1 cellular context compared by ENCODE assay signal in genomic region chr6:20400476-20401402, GRCh38.
TF ChIP-seq lines count a peak whose summit lies in the region.

No MANE protein-coding gene starts in this region.

TF ChIP-seq in HEK293, 187 proteins besides CTCF, POLR2A, EP300 and RAD21 (continued from another document and continues in another):
- TF ChIP-seq KLF17 (tag by site-specific recombination; IDR thresholded peaks at IDR 0.05), result peak; percentile 45; the same call in 1 of the 2 replicates
- TF ChIP-seq ZNF23 (tag by site-specific recombination; IDR thresholded peaks at IDR 0.05; ENCODE audit: borderline replicate concordance), result no peak
- TF ChIP-seq ZBTB48 (tag by site-specific recombination; IDR thresholded peaks at IDR 0.05), result peak; percentile 77
- 0 out of 2 replicates have a peak, but pooled peaks have one; percentile 29 for TF ChIP-seq ZSCAN30 (tag by site-specific recombination; IDR thresholded peaks at IDR 0.05)
- no peak for TF ChIP-seq ZNF555 (tag by site-specific recombination; conservative IDR thresholded peaks at IDR 0.05)
- TF ChIP-seq ZNF510 (tag by site-specific recombination; IDR thresholded peaks at IDR 0.05; ENCODE audit: insufficient replicate concordance), result no peak
- TF ChIP-seq ZNF280D (tag by site-specific recombination; IDR thresholded peaks at IDR 0.05), result no peak
- TF ChIP-seq KLF10 (tag by site-specific recombination; IDR thresholded peaks at IDR 0.05), result no peak; the same call in 1 of the 2 replicates
- TF ChIP-seq WT1 (tag by site-specific recombination; IDR thresholded peaks at IDR 0.05), result peak; percentile 49
- no peak for TF ChIP-seq YY2 (tag by site-specific recombination; IDR thresholded peaks at IDR 0.05)
- TF ChIP-seq ZNF777 (tag by site-specific recombination; IDR thresholded peaks at IDR 0.05; ENCODE audit: borderline replicate concordance), result no peak
- TF ChIP-seq ZFP37 (tag by site-specific recombination; IDR thresholded peaks at IDR 0.05), result 0 out of 2 replicates have a peak, but pooled peaks have one; percentile 58
- TF ChIP-seq PBX3 (CRISPR knock-in tag; IDR thresholded peaks at IDR 0.05), result no peak
- peak; percentile 93 for TF ChIP-seq PRDM10 (tag by site-specific recombination; IDR thresholded peaks at IDR 0.05)
- TF ChIP-seq ZNF114 (tag by site-specific recombination; IDR thresholded peaks at IDR 0.05), result no peak
- peak; percentile 88 for TF ChIP-seq ZBTB17 (tag by site-specific recombination; IDR thresholded peaks at IDR 0.05)
- no peak for TF ChIP-seq TCF7L2 (IDR thresholded peaks at IDR 0.05; ENCODE audit: borderline replicate concordance, low read depth, low read length)
- peak; percentile 76 for TF ChIP-seq ZNF24 (tag by site-specific recombination; IDR thresholded peaks at IDR 0.05)
- TF ChIP-seq MZF1 (tag by site-specific recombination; IDR thresholded peaks at IDR 0.05; ENCODE audit: borderline replicate concordance), result no peak
- peak; percentile 83 for TF ChIP-seq EGR2 (tag by site-specific recombination; IDR thresholded peaks at IDR 0.05; ENCODE audit: low read depth)
- peak; percentile 76 for TF ChIP-seq IKZF3 (tag by site-specific recombination; IDR thresholded peaks at IDR 0.05)
- peak; percentile 73; the same call in 1 of the 2 replicates for TF ChIP-seq ZNF394 (tag by site-specific recombination; IDR thresholded peaks at IDR 0.05; ENCODE audit: borderline replicate concordance)
- no peak for TF ChIP-seq KLF7 (tag by site-specific recombination; IDR thresholded peaks at IDR 0.05; ENCODE audit: borderline replicate concordance)
- no peak for TF ChIP-seq PRDM2 (tag by site-specific recombination; IDR thresholded peaks at IDR 0.05; ENCODE audit: borderline replicate concordance)
- peak; percentile 44 for TF ChIP-seq ZXDB (tag by site-specific recombination; IDR thresholded peaks at IDR 0.05)
- no peak for TF ChIP-seq MYNN (tag by site-specific recombination; IDR thresholded peaks at IDR 0.05; ENCODE audit: borderline replicate concordance)
- no peak for TF ChIP-seq ZNF274 (IDR thresholded peaks at IDR 0.05; ENCODE audit: low read length)
- TF ChIP-seq ZNF274 (tag by site-specific recombination; IDR thresholded peaks at IDR 0.05; ENCODE audit: borderline replicate concordance), result no peak
- TF ChIP-seq ATF2 (tag by site-specific recombination; IDR thresholded peaks at IDR 0.05; ENCODE audit: low read depth), result peak; percentile 92
- TF ChIP-seq PRDM1 (tag by site-specific recombination; IDR thresholded peaks at IDR 0.05), result no peak
- TF ChIP-seq ZBTB7A (tag by site-specific recombination; IDR thresholded peaks at IDR 0.05; ENCODE audit: low read depth), result no peak
- TF ChIP-seq KLF8 (tag by site-specific recombination; IDR thresholded peaks at IDR 0.05), result no peak
- no peak for TF ChIP-seq ZSCAN23 (tag by site-specific recombination; IDR thresholded peaks at IDR 0.05)
- TF ChIP-seq ZFP41 (tag by site-specific recombination; IDR thresholded peaks at IDR 0.05; ENCODE audit: borderline replicate concordance), result no peak
- no peak for TF ChIP-seq ZNF10 (tag by site-specific recombination; IDR thresholded peaks at IDR 0.05)
- no peak for TF ChIP-seq ZNF140 (tag by site-specific recombination; IDR thresholded peaks at IDR 0.05)
- no peak for TF ChIP-seq ZNF530 (tag by site-specific recombination; IDR thresholded peaks at IDR 0.05; ENCODE audit: low read depth)
- TF ChIP-seq BCL11B (tag by site-specific recombination; IDR thresholded peaks at IDR 0.05; ENCODE audit: low read depth), result peak; percentile 16; the same call in 1 of the 2 replicates
- TF ChIP-seq ZNF76 (tag by site-specific recombination; IDR thresholded peaks at IDR 0.05; ENCODE audit: borderline replicate concordance, low read depth), result no peak
- no peak for TF ChIP-seq INSM2 (tag by site-specific recombination; IDR thresholded peaks at IDR 0.05)
- no peak for TF ChIP-seq ZNF211 (tag by site-specific recombination; IDR thresholded peaks at IDR 0.05; ENCODE audit: low read depth)
- TF ChIP-seq SCRT2 (tag by site-specific recombination; IDR thresholded peaks at IDR 0.05), result no peak
- no peak for TF ChIP-seq AEBP2 (tag by site-specific recombination; IDR thresholded peaks at IDR 0.05; ENCODE audit: borderline replicate concordance)
